10 cellular contexts compared by ENCODE assay signal in genomic region chr4:38154681-38155588, GRCh38.
DNase-seq lines count a peak whose midpoint lies in the region; ATAC-seq, FAIRE-seq and TF ChIP-seq lines count a peak whose summit lies in the region.
"Had no signal": no experiment of that assay in that cellular context is flagged by ENCODE, and none has a peak within 500 bp of the region (broad histone marks: within the 10 kb centered on the region; RNA-seq: fewer than 3 reads in every experiment).

No MANE protein-coding gene starts in this region.

- H3K36me3 ChIP-seq in GM12878 (ENCODE audit: control insufficient read depth in 2 of 2, insufficient read depth in 2 of 2, low read length in 1 of 2) = no peaks in the 10 kb centered on the region

- H3K9me3 Mint-ChIP-seq in memory B cell = no peaks in the 10 kb centered on the region

- RAD21 ChIA-PET in GM12878 (lab: Charles Lee; ENCODE audit: unreplicated experiment) = interaction anchor here (0.7 to 1.2 kb wide), 2 partner anchors 12 to 21 kb away, joined by 3 read pairs; no protein-coding TSS in a partner anchor

- H3K27ac Mint-ChIP-seq in memory B cell = no peak overlapping the region

- H4K20me1 ChIP-seq in GM12878 (ENCODE audit: control insufficient read depth, insufficient read depth) = no peaks in the 10 kb centered on the region

- H3K36me3 Mint-ChIP-seq in memory B cell = no peaks in the 10 kb centered on the region

- in situ Hi-C loops in GM12878 (cut with MboI) = no loop called here

- no peak overlapping the region for H3K4me2 ChIP-seq in GM12878 (ENCODE audit: control insufficient read depth, insufficient read depth)

- H3K27ac ChIP-seq in GM12878 (ENCODE audit: control insufficient read depth, insufficient read depth) = no peak overlapping the region

- no peaks in the 10 kb centered on the region for H3K27me3 ChIP-seq in GM12878 (replicated peaks in 1 of 2; ENCODE audit: control insufficient read depth in 2 of 2, insufficient read depth in 2 of 2, low read length in 1 of 2)

- TF ChIP-seq CTCF in GM12878 (IDR thresholded peaks at IDR 0.05 in 2 of 3, conservative IDR thresholded peaks at IDR 0.05 in 1 of 3; ENCODE audit: control insufficient read depth in 2 of 3, extremely low read depth in 1 of 3, insufficient read depth in 1 of 3, low read depth in 3 of 3, low read length in 3 of 3) = no peak

- no peaks in the 10 kb centered on the region for H3K27me3 Mint-ChIP-seq in memory B cell

- no peak for TF ChIP-seq RAD21 in GM12878 (IDR thresholded peaks at IDR 0.05; ENCODE audit: insufficient read depth, low read depth, low read length)

- peaks cover 18% of the 10 kb centered on the region for H3K4me1 Mint-ChIP-seq in memory B cell

- WGBS in GM12878 (ENCODE audit: insufficient coverage, insufficient replicate concordance, low lambda C conversion rate, missing lambda C conversion rate) = 45% methylated on average over 16 of the region's 17 CpGs

- SMC1A ChIA-PET in GM12878 (lab: Charles Lee; ENCODE audit: uncharacterized antibody, unreplicated experiment) = interaction anchor here (0.6 to 1.5 kb wide), 5 partner anchors 10 to 22 kb away, joined by 3 to 6 read pairs (median 3); no protein-coding TSS in a partner anchor

- peak overlapping the region; percentile 51 for H3K4me3 Mint-ChIP-seq in memory B cell

- CTCF ChIA-PET in GM12878 (lab: Yijun Ruan, JAX) = interaction anchor here (0.6 to 1.2 kb wide), 5 partner anchors 10 to 602 kb away, joined by 3 to 5 read pairs (median 3); no protein-coding TSS in a partner anchor

- no peak for TF ChIP-seq EP300 in GM12878 (IDR thresholded peaks at IDR 0.05; ENCODE audit: borderline replicate concordance in 1 of 2, control insufficient read depth in 1 of 2, low read depth in 2 of 2, low read length in 2 of 2)

- intact Hi-C loops in GM12878 (cut with micrococcal nuclease; ENCODE audit: unreplicated experiment) = no loop called here

- DNase-seq in stimulated activated CD4-positive, alpha-beta T cell treated with anti-CD3 and anti-CD28 coated beads, Interleukin-15, amount 100 ng/mL, for 24 hours = peak; percentile 24
- no peak for DNase-seq in stimulated activated CD4-positive, alpha-beta T cell treated with anti-CD3 and anti-CD28 coated beads, Interleukin-1b, Interleukin-23, amount 100 ng/mL, for 48 hours
- DNase-seq in GM12878 (ENCODE audit: low read depth, low spot score) (no peak), memory B cell (ENCODE audit: low spot score in 2 of 2) (peak in 1 of 2 donors; percentile 12), NCI-H345 (lab: John Stamatoyannopoulos, UW) (no peak), SK-N-DZ (ENCODE audit: low spot score) (no peak), NCI-H2029 (lab: John Stamatoyannopoulos, UW) (no peak)
- DNase-seq: dermis blood vessel endothelial cell, SW 1271 had no signal

- H3K79me2 ChIP-seq in GM12878 (ENCODE audit: control insufficient read depth, insufficient read depth, low read length) = no peaks in the 10 kb centered on the region

- H3K9ac ChIP-seq in GM12878 (ENCODE audit: control insufficient read depth, insufficient read depth, low read length) = no peak overlapping the region

- POLR2A ChIA-PET in GM12878 (lab: Charles Lee) = interaction anchor here (0.5 to 1.1 kb wide), 6 partner anchors 12 to 259 kb away, joined by 3 to 7 read pairs (median 3); no protein-coding TSS in a partner anchor

- no peak for FAIRE-seq in GM12878 (lab: Jason Lieb, UNC)

- H3K4me3 ChIP-seq in GM12878 = no peak overlapping the region

- no peak for TF ChIP-seq POLR2A in GM12878 (IDR thresholded peaks at IDR 0.05; ENCODE audit: low read depth, low read length)

- BruUV-seq in GM12878 (replicated peaks; lab: Mats Ljungman, UMichigan) = no TSS peak

- peak; percentile 21 for ATAC-seq in GM12878
- peak; percentile 89 for ATAC-seq in memory B cell (ENCODE audit: low read depth)
- no peak for ATAC-seq in GM18907 (IDR thresholded peaks at IDR 0.05; ENCODE audit: unreplicated experiment)

- no peaks in the 10 kb centered on the region; the same call in 1 of the 2 replicates for H3K4me1 ChIP-seq in GM12878 (ENCODE audit: control insufficient read depth, insufficient read depth, low read length)

- H2AFZ ChIP-seq in GM12878 (ENCODE audit: control insufficient read depth, low read depth, low read length) = no peak overlapping the region; the same call in 1 of the 2 replicates

- no peaks in the 10 kb centered on the region for H3K9me3 ChIP-seq in GM12878 (replicated peaks; ENCODE audit: control insufficient read depth, insufficient read depth, low read length)

TF ChIP-seq in GM12878, 131 proteins besides CTCF, POLR2A, EP300 and RAD21:
- TF ChIP-seq CREB1 (IDR thresholded peaks at IDR 0.05; ENCODE audit: low read depth) (no peak), SPI1 (IDR thresholded peaks at IDR 0.05; ENCODE audit: borderline replicate concordance, insufficient read depth, low read depth, low read length) (peak; percentile 77), NR2C2 (IDR thresholded peaks at IDR 0.05; ENCODE audit: borderline replicate concordance, control insufficient read depth, insufficient read length, low read depth) (no peak), ATF7 (IDR thresholded peaks at IDR 0.05; ENCODE audit: low read depth) (no peak), FOXK2 (IDR thresholded peaks at IDR 0.05) (no peak), SMAD1 (IDR thresholded peaks at IDR 0.05; ENCODE audit: low read depth, partially characterized antibody) (no peak), PAX5 (IDR thresholded peaks at IDR 0.05; ENCODE audit: borderline replicate concordance, low read depth, low read length) (no peak)
